In the genomic region with DNA sequence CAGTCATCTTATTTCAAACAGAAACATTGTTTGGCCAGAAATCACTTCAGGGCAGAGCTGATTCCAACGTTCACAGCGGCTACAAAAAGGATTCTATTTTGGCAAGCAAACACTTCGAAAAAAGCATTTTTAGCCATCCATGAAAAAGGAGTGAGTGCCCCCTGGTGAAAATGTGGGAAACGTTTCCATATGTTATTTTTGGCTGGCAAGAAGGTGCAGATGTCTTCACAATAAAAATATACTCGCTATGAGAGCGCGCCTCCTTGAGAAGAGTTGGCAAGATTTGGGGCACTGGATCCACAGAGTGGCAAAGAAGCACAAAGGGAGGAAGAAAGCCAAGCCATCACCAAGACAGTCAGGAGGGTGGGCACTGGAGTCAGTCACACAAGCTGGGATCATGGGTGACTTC, we compare ENCODE assay signal across 10 cellular contexts.
A peak's percentile ranks its signal among the peaks of the same experiment; 100 is the strongest.
DNase-seq lines count a peak whose midpoint lies in the region; ATAC-seq, FAIRE-seq and TF ChIP-seq lines count a peak whose summit lies in the region.
"Had no signal": no experiment of that assay in that cellular context is flagged by ENCODE, and none has a peak within 500 bp of the region (broad histone marks: within the 10 kb centered on the region; RNA-seq: fewer than 3 reads in every experiment).

No MANE protein-coding gene starts in this region.

- CTCF ChIA-PET in activated CD4-positive, alpha-beta memory T cell treated with anti-CD3 and anti-CD28 coated beads for 36 hours (lab: Charles Lee) = interaction anchor here (1.5 kb wide), 1 partner anchor 670 kb away, joined by 3 read pairs; no protein-coding TSS in a partner anchor

- H3K27ac Mint-ChIP-seq in stimulated activated naive B cell treated with anti-CD40 and anti-IgM and Interleukin-4, amounts not matched to agents 10 μg/mL and 1 μg/mL and 100 μg/mL, for 72 hours = no peak overlapping the region
- no peak overlapping the region for H3K27ac Mint-ChIP-seq in activated CD4-positive, alpha-beta memory T cell treated with anti-CD3 and anti-CD28 coated beads for 36 hours
- H3K27ac Mint-ChIP-seq: activated naive CD8-positive, alpha-beta T cell treated with anti-CD3 and anti-CD28 coated beads, Interleukin-2, amount 50 U/mL, for 24 hours; CD4-positive, CD25-positive, alpha-beta regulatory T cell had no signal

- POLR2A ChIA-PET in activated CD4-positive, alpha-beta memory T cell treated with anti-CD3 and anti-CD28 coated beads for 36 hours (lab: Charles Lee) = no interaction called here

- no peaks in the 10 kb centered on the region for H3K36me3 Mint-ChIP-seq in stimulated activated naive B cell treated with anti-CD40 and anti-IgM and Interleukin-4, amounts not matched to agents 10 μg/mL and 1 μg/mL and 100 μg/mL, for 72 hours
- H3K36me3 Mint-ChIP-seq in activated CD4-positive, alpha-beta memory T cell treated with anti-CD3 and anti-CD28 coated beads for 36 hours = no peaks in the 10 kb centered on the region
- H3K36me3 Mint-ChIP-seq: CD4-positive, CD25-positive, alpha-beta regulatory T cell had no signal

- intact Hi-C loops in activated CD4-positive, alpha-beta memory T cell treated with anti-CD3 and anti-CD28 coated beads for 36 hours (cut with micrococcal nuclease) = no loop called here

- no peak overlapping the region for H3K4me3 Mint-ChIP-seq in stimulated activated naive B cell treated with anti-CD40 and anti-IgM and Interleukin-4, amounts not matched to agents 10 μg/mL and 1 μg/mL and 100 μg/mL, for 72 hours
- no peak overlapping the region for H3K4me3 Mint-ChIP-seq in activated CD4-positive, alpha-beta memory T cell treated with anti-CD3 and anti-CD28 coated beads for 36 hours
- H3K4me3 Mint-ChIP-seq: activated naive CD8-positive, alpha-beta T cell treated with anti-CD3 and anti-CD28 coated beads, Interleukin-2, amount 50 U/mL, for 24 hours; CD4-positive, CD25-positive, alpha-beta regulatory T cell had no signal

- no peak for FAIRE-seq in GM12891 (lab: Jason Lieb, UNC)

- H3K4me1 Mint-ChIP-seq in stimulated activated naive B cell treated with anti-CD40 and anti-IgM and Interleukin-4, amounts not matched to agents 10 μg/mL and 1 μg/mL and 100 μg/mL, for 72 hours = no peaks in the 10 kb centered on the region
- no peaks in the 10 kb centered on the region for H3K4me1 Mint-ChIP-seq in activated CD4-positive, alpha-beta memory T cell treated with anti-CD3 and anti-CD28 coated beads for 36 hours (ENCODE audit: low read depth)
- H3K4me1 Mint-ChIP-seq: activated naive CD8-positive, alpha-beta T cell treated with anti-CD3 and anti-CD28 coated beads, Interleukin-2, amount 50 U/mL, for 24 hours; CD4-positive, CD25-positive, alpha-beta regulatory T cell had no signal

- ATAC-seq in left lobe of liver (peak; percentile 87), HG03039 (IDR thresholded peaks at IDR 0.05; ENCODE audit: unreplicated experiment) (no peak)
- no peak for ATAC-seq in stimulated activated naive B cell treated with anti-CD40 and anti-IgM and Interleukin-4, amounts not matched to agents 10 μg/mL and 1 μg/mL and 100 μg/mL, for 72 hours (replicated peaks)
- ATAC-seq: activated naive CD8-positive, alpha-beta T cell treated with anti-CD3 and anti-CD28 coated beads, Interleukin-2, amount 50 U/mL, for 24 hours had no signal

- no peaks in the 10 kb centered on the region for H3K27me3 Mint-ChIP-seq in stimulated activated naive B cell treated with anti-CD40 and anti-IgM and Interleukin-4, amounts not matched to agents 10 μg/mL and 1 μg/mL and 100 μg/mL, for 72 hours
- H3K27me3 Mint-ChIP-seq in activated CD4-positive, alpha-beta memory T cell treated with anti-CD3 and anti-CD28 coated beads for 36 hours = no peaks in the 10 kb centered on the region
- H3K27me3 Mint-ChIP-seq: activated naive CD8-positive, alpha-beta T cell treated with anti-CD3 and anti-CD28 coated beads, Interleukin-2, amount 50 U/mL, for 24 hours; CD4-positive, CD25-positive, alpha-beta regulatory T cell had no signal

- peak; percentile 30 for TF ChIP-seq CTCF in C4-2B (conservative IDR thresholded peaks at IDR 0.05)

- TF ChIP-seq POLR2A in GM12891 (IDR thresholded peaks at IDR 0.05; ENCODE audit: low read depth, low read length) = no peak

- peaks cover 4 to 5% of the 10 kb centered on the region in 2 donors for H3K9me3 Mint-ChIP-seq in stimulated activated naive B cell treated with anti-CD40 and anti-IgM and Interleukin-4, amounts not matched to agents 10 μg/mL and 1 μg/mL and 100 μg/mL, for 72 hours
- H3K9me3 Mint-ChIP-seq in activated CD4-positive, alpha-beta memory T cell treated with anti-CD3 and anti-CD28 coated beads for 36 hours = no peaks in the 10 kb centered on the region

- peak overlapping the region; percentile 85 for H3K27ac ChIP-seq in C4-2B

- DNase-seq in NCI-H146 (lab: John Stamatoyannopoulos, UW) = peak; percentile 26
- peak; percentile 12 for DNase-seq in SW480 (ENCODE audit: low spot score)
- no peak for DNase-seq in left lobe of liver (ENCODE audit: low spot score)
- no peak for DNase-seq in GM12891 (ENCODE audit: insufficient read length, low spot score)
- no peak for DNase-seq in stimulated activated naive B cell treated with anti-CD40 and anti-IgM and Interleukin-4, amounts not matched to agents 10 μg/mL and 1 μg/mL and 100 μg/mL, for 72 hours
- no peak for DNase-seq in activated CD4-positive, alpha-beta memory T cell treated with anti-CD3 and anti-CD28 coated beads for 36 hours
- DNase-seq: activated naive CD8-positive, alpha-beta T cell treated with anti-CD3 and anti-CD28 coated beads, Interleukin-2, amount 50 U/mL, for 24 hours; CD4-positive, CD25-positive, alpha-beta regulatory T cell had no signal

TF ChIP-seq in GM12891, 5 proteins besides CTCF, POLR2A, EP300 and RAD21:
- TF ChIP-seq POU2F2 (IDR thresholded peaks at IDR 0.05; ENCODE audit: low read depth, low read length) = no peak
- TF ChIP-seq POLR2AphosphoS5 (IDR thresholded peaks at IDR 0.05; ENCODE audit: low read depth, low read length) = no peak
- TF ChIP-seq PAX5 (IDR thresholded peaks at IDR 0.05; ENCODE audit: insufficient read depth, low read length, severe bottlenecking) = no peak
- TF ChIP-seq SPI1 (IDR thresholded peaks at IDR 0.05; ENCODE audit: low read depth, low read length) = no peak
- no peak for TF ChIP-seq TAF1 (IDR thresholded peaks at IDR 0.05; ENCODE audit: low read depth, low read length)
TF ChIP-seq in GM12891: peak in this region for 0.

Comparison
In these comparisons a context has a peak if more than half of its experiments do, and no peak if none do; other contexts are left out.
1. DNase-seq: peak in NCI-H146 (single experiment) and SW480 (single experiment); none in left lobe of liver (single experiment), GM12891 (single experiment), stimulated activated naive B cell treated with anti-CD40 and anti-IgM and Interleukin-4, amounts not matched to agents 10 μg/mL and 1 μg/mL and 100 μg/mL, for 72 hours (single experiment) and activated CD4-positive, alpha-beta memory T cell treated with anti-CD3 and anti-CD28 coated beads for 36 hours (single experiment).